In the genomic region with DNA sequence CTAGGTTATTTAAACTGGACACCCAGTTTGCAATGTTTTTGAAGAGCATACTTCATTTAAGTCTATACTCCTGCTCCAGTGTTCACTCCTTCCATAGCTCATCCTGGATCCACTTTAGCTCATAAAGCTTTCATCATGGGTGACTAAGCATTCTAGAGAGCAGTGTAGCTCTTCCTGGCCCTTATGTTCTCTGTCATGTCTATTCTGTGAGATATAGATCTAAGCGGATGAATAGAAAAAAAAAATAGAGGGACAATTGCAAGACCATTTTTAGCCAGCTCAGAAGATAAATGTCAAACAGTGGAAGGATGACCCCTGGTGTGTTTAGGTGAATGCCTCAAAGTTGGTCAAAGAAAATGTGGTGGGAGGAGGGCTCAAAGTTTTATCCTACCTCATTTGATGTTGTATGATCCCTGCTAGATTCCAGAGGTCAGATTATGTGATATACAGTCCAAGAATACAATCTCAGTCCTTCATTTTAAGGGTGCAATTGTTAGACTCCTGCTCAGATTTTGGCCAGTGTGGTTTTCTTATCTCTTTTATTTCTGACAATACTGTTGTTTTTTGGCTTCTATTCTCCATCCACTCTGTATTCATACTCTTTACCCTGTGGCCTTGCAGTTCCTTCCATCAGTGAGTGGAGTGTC, we compare ENCODE assay signal across 20 cellular contexts. TPM values are rescaled to one million over a fixed set of nuclear protein-coding genes. Genes with fewer than 3 reads are reported as not detected.
"Had no signal": no experiment of that assay in that cellular context is flagged by ENCODE, and none has a peak within 500 bp of the region (broad histone marks: within the 10 kb centered on the region; RNA-seq: fewer than 3 reads in every experiment).

No MANE protein-coding gene starts in this region.

- H3K27ac Mint-ChIP-seq: activated CD4-positive, alpha-beta T cell treated with anti-CD3 and anti-CD28 coated beads, Interleukin-2, amount 10 ng/mL, durations not matched to agents 7 days and 5 days; activated CD8-positive, alpha-beta memory T cell treated with anti-CD3 and anti-CD28 coated beads, Interleukin-2, amount 10 ng/mL, durations not matched to agents 7 days and 5 days; activated CD8-positive, alpha-beta T cell treated with anti-CD3 and anti-CD28 coated beads for 36 hours; activated naive CD4-positive, alpha-beta T cell treated with anti-CD3 and anti-CD28 coated beads, Interleukin-2, amount 10 ng/mL, durations not matched to agents 7 days and 5 days; natural killer cell; progenitor cell of endocrine pancreas had no signal

- H3K36me3 Mint-ChIP-seq: activated CD8-positive, alpha-beta memory T cell treated with anti-CD3 and anti-CD28 coated beads, Interleukin-2, amount 10 ng/mL, durations not matched to agents 7 days and 5 days; activated naive CD4-positive, alpha-beta T cell treated with anti-CD3 and anti-CD28 coated beads, Interleukin-2, amount 10 ng/mL, durations not matched to agents 7 days and 5 days; natural killer cell had no signal

- H3K9me3 Mint-ChIP-seq: activated CD4-positive, alpha-beta T cell treated with anti-CD3 and anti-CD28 coated beads, Interleukin-2, amount 10 ng/mL, durations not matched to agents 7 days and 5 days; activated CD8-positive, alpha-beta T cell treated with anti-CD3 and anti-CD28 coated beads for 36 hours; activated naive CD4-positive, alpha-beta T cell treated with anti-CD3 and anti-CD28 coated beads, Interleukin-2, amount 10 ng/mL, durations not matched to agents 7 days and 5 days; natural killer cell had no signal

- H3K4me1 Mint-ChIP-seq: activated CD4-positive, alpha-beta T cell treated with anti-CD3 and anti-CD28 coated beads, Interleukin-2, amount 10 ng/mL, durations not matched to agents 7 days and 5 days; activated CD8-positive, alpha-beta memory T cell treated with anti-CD3 and anti-CD28 coated beads, Interleukin-2, amount 10 ng/mL, durations not matched to agents 7 days and 5 days; activated naive CD4-positive, alpha-beta T cell treated with anti-CD3 and anti-CD28 coated beads, Interleukin-2, amount 10 ng/mL, durations not matched to agents 7 days and 5 days; natural killer cell had no signal

- H3K4me1 ChIP-seq: left ventricle myocardium inferior, upper lobe of left lung had no signal

- H3K36me3 ChIP-seq: cardiac muscle cell, left ventricle myocardium inferior, upper lobe of left lung had no signal

- H3K4me3 ChIP-seq: cardiac muscle cell, left ventricle myocardium inferior, upper lobe of left lung had no signal

- H3K27ac ChIP-seq: cardiac muscle cell, left ventricle myocardium inferior, upper lobe of left lung, VCaP had no signal

- H3K9me3 ChIP-seq: upper lobe of left lung had no signal

- DNase-seq: activated CD4-positive, alpha-beta T cell treated with anti-CD3 and anti-CD28 coated beads, Interleukin-2, amount 10 ng/mL, durations not matched to agents 7 days and 5 days; activated CD4-positive, CD25-positive, alpha-beta regulatory T cell treated with anti-CD3 and anti-CD28 coated beads, Interleukin-2, amount 50 U/mL, for 72 hours; activated CD8-positive, alpha-beta memory T cell treated with anti-CD3 and anti-CD28 coated beads, Interleukin-2, amount 10 ng/mL, durations not matched to agents 7 days and 5 days; activated CD8-positive, alpha-beta T cell treated with anti-CD3 and anti-CD28 coated beads for 36 hours; activated effector memory CD4-positive, alpha-beta T cell treated with anti-CD3 and anti-CD28 coated beads, Interleukin-2, amount 50 U/mL, for 16 hours; activated naive CD4-positive, alpha-beta T cell treated with anti-CD3 and anti-CD28 coated beads, Interleukin-2, amount 10 ng/mL, durations not matched to agents 7 days and 5 days; activated T-cell treated with anti-CD3 and anti-CD28 coated beads for 4 hours; hypothalamus; left ventricle myocardium inferior; midbrain; natural killer cell; stimulated activated CD4-positive, alpha-beta T cell treated with anti-CD3 and anti-CD28 coated beads, Interleukin-4, amount 100 ng/mL, for 4 hours; stimulated activated naive CD8-positive, alpha-beta T cell treated with anti-CD3 and anti-CD28 coated beads, Interleukin-15, Interleukin-2, amounts not matched to agents 100 U/mL and 50 U/mL, for 24 hours; upper lobe of left lung had no signal

- H3K4me3 Mint-ChIP-seq: activated CD4-positive, alpha-beta T cell treated with anti-CD3 and anti-CD28 coated beads, Interleukin-2, amount 10 ng/mL, durations not matched to agents 7 days and 5 days; activated CD8-positive, alpha-beta memory T cell treated with anti-CD3 and anti-CD28 coated beads, Interleukin-2, amount 10 ng/mL, durations not matched to agents 7 days and 5 days; activated CD8-positive, alpha-beta T cell treated with anti-CD3 and anti-CD28 coated beads for 36 hours; activated naive CD4-positive, alpha-beta T cell treated with anti-CD3 and anti-CD28 coated beads, Interleukin-2, amount 10 ng/mL, durations not matched to agents 7 days and 5 days; natural killer cell had no signal

RNA-seq across cellular contexts. Expression of gene HECW1, which starts 7.5 kb away (rescaled TPM):
- total RNA-seq: activated CD4-positive, alpha-beta T cell treated with anti-CD3 and anti-CD28 coated beads, Interleukin-2, amount 10 ng/mL, durations not matched to agents 7 days and 5 days; activated CD8-positive, alpha-beta memory T cell treated with anti-CD3 and anti-CD28 coated beads, Interleukin-2, amount 10 ng/mL, durations not matched to agents 7 days and 5 days; activated CD8-positive, alpha-beta T cell treated with anti-CD3 and anti-CD28 coated beads for 36 hours; epithelial cell of proximal tubule; left ventricle myocardium inferior; lung microvascular endothelial cell; natural killer cell; T-helper 2 cell treated with Interferon-gamma antibody and Interleukin-4, amounts not matched to agents 100 ng/mL and 5 ng/mL, for 36 hours had no signal
